9 cellular contexts compared by ENCODE assay signal in genomic region chr19:35346193-35347052, GRCh38. TPM values are rescaled to one million over a fixed set of nuclear protein-coding genes. Genes with fewer than 3 reads are reported as not detected.
A peak's percentile ranks its signal among the peaks of the same experiment; 100 is the strongest.
DNase-seq lines count a peak whose midpoint lies in the region; ATAC-seq lines count a peak whose summit lies in the region.
"Had no signal": no experiment of that assay in that cellular context is flagged by ENCODE, and none has a peak within 500 bp of the region (broad histone marks: within the 10 kb centered on the region; RNA-seq: fewer than 3 reads in every experiment).

No MANE protein-coding gene starts in this region.

- no peak overlapping the region for H3K9ac ChIP-seq in GM23248

- peak; percentile 33 for ATAC-seq in GM19035 (IDR thresholded peaks at IDR 0.05; ENCODE audit: unreplicated experiment)
- ATAC-seq in HG03159 (IDR thresholded peaks at IDR 0.05; ENCODE audit: unreplicated experiment): no peak

- in situ Hi-C loops in GM23248 (cut with MboI): no loop called here

- 66 to 67% methylated on average over 28 of the region's 28 CpGs for WGBS in GM23248 (ENCODE audit: low coverage in 1 of 2, low lambda C conversion rate in 2 of 2, missing lambda C conversion rate in 2 of 2), 2 experiments

- H3K36me3 ChIP-seq in GM23248 (ENCODE audit: low read depth): no peaks in the 10 kb centered on the region

- no peaks in the 10 kb centered on the region for H3K79me2 ChIP-seq in GM23248 (ENCODE audit: insufficient read depth)

- H3K4me3 ChIP-seq in GM23248: no peak overlapping the region

- H3K4me1 ChIP-seq in GM23248 (ENCODE audit: insufficient read depth): no peaks in the 10 kb centered on the region

- H3K27me3 Mint-ChIP-seq in dendritic cell treated with granulocyte-macrophage colony-stimulating factor and Interleukin-4, amounts not matched to agents 40 ng/mL and 50 ng/mL, for 4 days: peaks cover 49% of the 10 kb centered on the region

- intact Hi-C loops in dendritic cell treated with granulocyte-macrophage colony-stimulating factor and Interleukin-4, amounts not matched to agents 40 ng/mL and 50 ng/mL, for 4 days (cut with micrococcal nuclease): loop anchor here (5.0 kb wide), 2 partner anchors 64 to 79 kb away; partner anchors contain the start of genes HAMP and USF2

- peaks cover 66% of the 10 kb centered on the region for H3K4me1 Mint-ChIP-seq in dendritic cell treated with granulocyte-macrophage colony-stimulating factor and Interleukin-4, amounts not matched to agents 40 ng/mL and 50 ng/mL, for 4 days (ENCODE audit: low read depth)

- H4K20me1 ChIP-seq in GM23248 (ENCODE audit: insufficient read depth): no peaks in the 10 kb centered on the region

- H2AFZ ChIP-seq in GM23248: no peak overlapping the region

- peak overlapping the region; percentile 93 for H3K27ac Mint-ChIP-seq in dendritic cell treated with granulocyte-macrophage colony-stimulating factor and Interleukin-4, amounts not matched to agents 40 ng/mL and 50 ng/mL, for 4 days

- peak; percentile 26 for DNase-seq in activated CD4-positive, CD25-positive, alpha-beta regulatory T cell treated with anti-CD3 and anti-CD28 coated beads, Interleukin-2, amount 50 U/mL, for 72 hours
- peak; percentile 44 to 63 (median 61) for DNase-seq in stimulated activated CD4-positive, alpha-beta T cell treated with anti-CD3 and anti-CD28 coated beads, TNF-alpha, amount 100 ng/mL, for 48 hours (ENCODE audit: low read depth in 3 of 3)
- DNase-seq in dermis blood vessel endothelial cell (no peak), cerebellum (ENCODE audit: low spot score) (no peak), GM23248 (no peak)

- no peaks in the 10 kb centered on the region for H3K36me3 Mint-ChIP-seq in dendritic cell treated with granulocyte-macrophage colony-stimulating factor and Interleukin-4, amounts not matched to agents 40 ng/mL and 50 ng/mL, for 4 days (ENCODE audit: low read depth)

- H3K9me3 ChIP-seq in GM23248 (ENCODE audit: low read depth): no peaks in the 10 kb centered on the region

- H3K9me2 ChIP-seq in GM23248 (ENCODE audit: insufficient read depth): no peaks in the 10 kb centered on the region

- peak overlapping the region; percentile 7 for H3K4me3 Mint-ChIP-seq in dendritic cell treated with granulocyte-macrophage colony-stimulating factor and Interleukin-4, amounts not matched to agents 40 ng/mL and 50 ng/mL, for 4 days

- H3F3A ChIP-seq in GM23248 (ENCODE audit: insufficient read depth): no peaks in the 10 kb centered on the region

- no peak overlapping the region for H3K4me2 ChIP-seq in GM23248 (ENCODE audit: unreplicated experiment)

- H3K27ac ChIP-seq in GM23248: no peak overlapping the region

- H3K9me3 Mint-ChIP-seq in dendritic cell treated with granulocyte-macrophage colony-stimulating factor and Interleukin-4, amounts not matched to agents 40 ng/mL and 50 ng/mL, for 4 days: no peaks in the 10 kb centered on the region

- H3K27me3 ChIP-seq in GM23248 (replicated peaks; ENCODE audit: insufficient read depth): peaks cover 7% of the 10 kb centered on the region

RNA-seq across cellular contexts. Expression of gene FFAR1, which starts 1.3 kb away (rescaled TPM):
- total RNA-seq in dermis blood vessel endothelial cell: not detected in 2 replicates
- total RNA-seq in cerebellum: not detected
- total RNA-seq in GM23248 (2014; rRNA removed; shearing (Covaris generic)): not detected in 2 replicates
- polyA plus RNA-seq in GM23248 (2016; fragmentation: Nextera tagmentation; extraction: Ambion mirVana): not detected in 2 replicates
- total RNA-seq: urinary bladder had no signal
- polyA plus RNA-seq: urinary bladder had no signal

RNA-seq across cellular contexts. Expression of gene FFAR3, which starts 11.8 kb away (rescaled TPM):
- under 0.01 TPM in 1 of 2 replicates, not detected in the other for total RNA-seq in dermis blood vessel endothelial cell
- total RNA-seq in cerebellum: not detected
- not detected in 2 replicates for total RNA-seq in GM23248 (2014; rRNA removed; shearing (Covaris generic))
- not detected in 2 replicates for polyA plus RNA-seq in GM23248 (2016; fragmentation: Nextera tagmentation; extraction: Ambion mirVana)

RNA-seq across cellular contexts. Expression of gene CD22, which starts 17.4 kb away (rescaled TPM):
- total RNA-seq in dermis blood vessel endothelial cell (0.34 and 0.37 TPM in 2 replicates), cerebellum (not detected)
- not detected in 2 replicates for total RNA-seq in GM23248 (2014; rRNA removed; shearing (Covaris generic))
- 0.16 and 0.28 TPM in 2 replicates for polyA plus RNA-seq in GM23248 (2016; fragmentation: Nextera tagmentation; extraction: Ambion mirVana)

RNA-seq across cellular contexts. Expression of gene GPR42, which starts 24.4 kb away (rescaled TPM):
- total RNA-seq in dermis blood vessel endothelial cell (not detected in 2 replicates), cerebellum (not detected)
- total RNA-seq in GM23248 (2014; rRNA removed; shearing (Covaris generic)): not detected in 2 replicates
- polyA plus RNA-seq in GM23248 (2016; fragmentation: Nextera tagmentation; extraction: Ambion mirVana): not detected in 2 replicates
- total RNA-seq: urinary bladder had no signal

RNA-seq across cellular contexts. Expression of gene MAG, which starts 54.5 kb away (rescaled TPM):
- total RNA-seq in dermis blood vessel endothelial cell (not detected in 2 replicates), cerebellum (0.91 TPM)
- total RNA-seq in GM23248 (2014; rRNA removed; shearing (Covaris generic)): not detected in 2 replicates
- polyA plus RNA-seq in GM23248 (2016; fragmentation: Nextera tagmentation; extraction: Ambion mirVana): not detected in 2 replicates

Comparison
In these comparisons a context has a peak if more than half of its experiments do, and no peak if none do; other contexts are left out.
1. DNase-seq: peak in activated CD4-positive, CD25-positive, alpha-beta regulatory T cell treated with anti-CD3 and anti-CD28 coated beads, Interleukin-2, amount 50 U/mL, for 72 hours (single experiment) and stimulated activated CD4-positive, alpha-beta T cell treated with anti-CD3 and anti-CD28 coated beads, TNF-alpha, amount 100 ng/mL, for 48 hours (3 of 3); none in dermis blood vessel endothelial cell (single experiment), cerebellum (single experiment) and GM23248 (single experiment).